24 cellular contexts compared by ENCODE assay signal in the genomic region with DNA sequence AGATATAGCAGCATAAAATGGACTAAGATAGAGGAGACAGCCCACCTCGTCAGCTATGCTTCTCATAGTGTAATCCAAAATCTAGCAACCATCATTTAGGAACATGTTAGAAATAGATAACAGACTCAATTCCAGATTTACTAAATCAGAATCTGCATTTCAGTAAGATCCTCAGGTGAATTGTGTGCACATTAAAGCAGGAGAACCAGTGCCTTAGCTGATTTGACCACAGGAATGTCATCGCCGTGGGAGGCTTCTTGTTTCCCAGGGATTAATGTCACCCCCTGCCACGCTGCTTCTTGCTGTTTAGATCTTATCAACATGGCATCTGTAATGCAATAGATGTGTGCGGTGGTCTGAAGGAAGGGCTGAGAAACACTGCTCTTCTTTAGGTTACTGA.
A peak's percentile ranks its signal among the peaks of the same experiment; 100 is the strongest.
DNase-seq lines count a peak whose midpoint lies in the region; ATAC-seq and TF ChIP-seq lines count a peak whose summit lies in the region.
"Had no signal": no experiment of that assay in that cellular context is flagged by ENCODE, and none has a peak within 500 bp of the region (broad histone marks: within the 10 kb centered on the region; RNA-seq: fewer than 3 reads in every experiment).

No MANE protein-coding gene starts in this region.

- no peaks in the 10 kb centered on the region for H3K27me3 ChIP-seq in A673 (replicated peaks; ENCODE audit: insufficient read depth, low read depth, low read length, poor library complexity)
- H3K27me3 ChIP-seq: testis had no signal

- no TSS peak for BruUV-seq in A673 (replicated peaks; lab: Mats Ljungman, UMichigan)

- DNase-seq in A673 (ENCODE audit: low spot score) (peak; percentile 87), SW480 (ENCODE audit: low spot score) (peak; percentile 4), kidney glomerular epithelial cell (lab: John Stamatoyannopoulos, UW) (peak; percentile 6), 8988T (no peak)
- peak; percentile 72 for DNase-seq in Jurkat, Clone E6-1 (ENCODE audit: low read depth, low spot score)
- DNase-seq in activated T-cell treated with anti-CD3 and anti-CD28 coated beads, Interleukin-2, amount 50 U/mL, for 1 hour, result no peak
- DNase-seq: activated CD4-positive, alpha-beta T cell treated with anti-CD3 and anti-CD28 coated beads, Interleukin-2, amount 50 U/mL, for 48 hours; activated naive CD4-positive, alpha-beta T cell; amniotic stem cell; DMS 273 treated with DMSO at 0.1 percent for 48 hours; GF-D8; GOT3; left cardiac atrium; naive thymus-derived CD4-positive, alpha-beta T cell; NCI-H1105 treated with DMSO at 0.1 percent for 48 hours; stimulated activated CD4-positive, alpha-beta T cell treated with anti-CD3 and anti-CD28 coated beads, Interleukin-1b, Interleukin-23, amount 100 ng/mL, for 48 hours; stimulated activated naive B cell treated with anti-CD40 and anti-IgM and Interleukin-4, amounts not matched to agents 10 μg/mL and 1 μg/mL and 100 μg/mL, for 72 hours; testis had no signal

- H3K36me3 ChIP-seq in A673 (ENCODE audit: insufficient read depth, low read length, poor library complexity, severe bottlenecking), result no peaks in the 10 kb centered on the region

- H3K9me3 Mint-ChIP-seq in activated T-helper 17 cell treated with anti-CD3 and anti-CD28 coated beads, Interleukin-2, amount 50 U/mL, for 72 hours, result no peaks in the 10 kb centered on the region
- H3K9me3 Mint-ChIP-seq: central memory CD8-positive, alpha-beta T cell; stimulated activated naive B cell treated with anti-CD40 and anti-IgM and Interleukin-4, amounts not matched to agents 10 μg/mL and 1 μg/mL and 100 μg/mL, for 72 hours; T-helper 2 cell treated with Interferon-gamma antibody and Interleukin-4, amounts not matched to agents 5 μg/mL and 100 μg/mL, for 36 hours had no signal

- H3K27ac Mint-ChIP-seq in activated T-helper 17 cell treated with anti-CD3 and anti-CD28 coated beads, Interleukin-2, amount 50 U/mL, for 72 hours, result no peak overlapping the region
- H3K27ac Mint-ChIP-seq: naive thymus-derived CD4-positive, alpha-beta T cell; stimulated activated naive B cell treated with anti-CD40 and anti-IgM and Interleukin-4, amounts not matched to agents 10 μg/mL and 1 μg/mL and 100 μg/mL, for 72 hours; T-helper 2 cell treated with Interferon-gamma antibody and Interleukin-4, amounts not matched to agents 5 μg/mL and 100 μg/mL, for 36 hours had no signal

- no peaks in the 10 kb centered on the region for H3K9me3 ChIP-seq in A673 (ENCODE audit: low read depth, low read length, poor library complexity, severe bottlenecking)
- H3K9me3 ChIP-seq: testis had no signal

- POLR2A ChIA-PET in A673 (lab: Charles Lee; ENCODE audit: low non-redundant PET), result no interaction called here

- no peak overlapping the region for H3K27ac ChIP-seq in A673 (ENCODE audit: low read depth, low read length, poor library complexity, severe bottlenecking)
- H3K27ac ChIP-seq: C4-2B, parathyroid adenoma, testis had no signal

- H3K4me1 Mint-ChIP-seq in activated T-helper 17 cell treated with anti-CD3 and anti-CD28 coated beads, Interleukin-2, amount 50 U/mL, for 72 hours, result no peaks in the 10 kb centered on the region
- H3K4me1 Mint-ChIP-seq: central memory CD8-positive, alpha-beta T cell; naive thymus-derived CD4-positive, alpha-beta T cell; stimulated activated naive B cell treated with anti-CD40 and anti-IgM and Interleukin-4, amounts not matched to agents 10 μg/mL and 1 μg/mL and 100 μg/mL, for 72 hours had no signal

- no peak overlapping the region for H3K4me3 Mint-ChIP-seq in activated T-helper 17 cell treated with anti-CD3 and anti-CD28 coated beads, Interleukin-2, amount 50 U/mL, for 72 hours
- H3K4me3 Mint-ChIP-seq: central memory CD8-positive, alpha-beta T cell; naive thymus-derived CD4-positive, alpha-beta T cell; stimulated activated naive B cell treated with anti-CD40 and anti-IgM and Interleukin-4, amounts not matched to agents 10 μg/mL and 1 μg/mL and 100 μg/mL, for 72 hours; T-helper 2 cell treated with Interferon-gamma antibody and Interleukin-4, amounts not matched to agents 5 μg/mL and 100 μg/mL, for 36 hours had no signal

- no peak for TF ChIP-seq CTCF in A673 (conservative IDR thresholded peaks at IDR 0.05; ENCODE audit: low read depth, low read length)

- ATAC-seq in HG02759 (IDR thresholded peaks at IDR 0.05; ENCODE audit: unreplicated experiment), result no peak
- no peak for ATAC-seq in activated T-helper 17 cell treated with anti-CD3 and anti-CD28 coated beads, Interleukin-2, amount 50 U/mL, for 72 hours (replicated peaks)
- ATAC-seq: left cardiac atrium; naive thymus-derived CD4-positive, alpha-beta T cell; stimulated activated naive B cell treated with anti-CD40 and anti-IgM and Interleukin-4, amounts not matched to agents 10 μg/mL and 1 μg/mL and 100 μg/mL, for 72 hours had no signal

- H3K36me3 Mint-ChIP-seq in activated T-helper 17 cell treated with anti-CD3 and anti-CD28 coated beads, Interleukin-2, amount 50 U/mL, for 72 hours (ENCODE audit: low read depth), result no peaks in the 10 kb centered on the region
- H3K36me3 Mint-ChIP-seq: naive thymus-derived CD4-positive, alpha-beta T cell; stimulated activated naive B cell treated with anti-CD40 and anti-IgM and Interleukin-4, amounts not matched to agents 10 μg/mL and 1 μg/mL and 100 μg/mL, for 72 hours had no signal

- CTCF ChIA-PET in A673 (lab: Charles Lee), result no interaction called here

- peaks cover 8% of the 10 kb centered on the region for H3K4me1 ChIP-seq in A673 (ENCODE audit: insufficient read depth, low read length, poor library complexity, severe bottlenecking)
- H3K4me1 ChIP-seq: parathyroid adenoma, testis had no signal

- no peaks in the 10 kb centered on the region for H3K27me3 Mint-ChIP-seq in activated T-helper 17 cell treated with anti-CD3 and anti-CD28 coated beads, Interleukin-2, amount 50 U/mL, for 72 hours
- H3K27me3 Mint-ChIP-seq: central memory CD8-positive, alpha-beta T cell; stimulated activated naive B cell treated with anti-CD40 and anti-IgM and Interleukin-4, amounts not matched to agents 10 μg/mL and 1 μg/mL and 100 μg/mL, for 72 hours had no signal

- no peak overlapping the region for H3K4me3 ChIP-seq in A673 (ENCODE audit: low read depth, low read length, poor library complexity, severe bottlenecking)
- no peak overlapping the region for H3K4me3 ChIP-seq in Jurkat, Clone E6-1 (ENCODE audit: low read length)
- H3K4me3 ChIP-seq: testis had no signal

- intact Hi-C loops in A673 (cut with micrococcal nuclease; ENCODE audit: unreplicated experiment), result no loop called here

Comparison
In these comparisons a context has a peak if more than half of its experiments do, and no peak if none do; other contexts are left out.
1. DNase-seq: peak in A673 (single experiment), Jurkat, Clone E6-1 (single experiment), SW480 (single experiment) and kidney glomerular epithelial cell (single experiment); none in 8988T (single experiment) and activated T-cell treated with anti-CD3 and anti-CD28 coated beads, Interleukin-2, amount 50 U/mL, for 1 hour (single experiment).